In the genomic region with DNA sequence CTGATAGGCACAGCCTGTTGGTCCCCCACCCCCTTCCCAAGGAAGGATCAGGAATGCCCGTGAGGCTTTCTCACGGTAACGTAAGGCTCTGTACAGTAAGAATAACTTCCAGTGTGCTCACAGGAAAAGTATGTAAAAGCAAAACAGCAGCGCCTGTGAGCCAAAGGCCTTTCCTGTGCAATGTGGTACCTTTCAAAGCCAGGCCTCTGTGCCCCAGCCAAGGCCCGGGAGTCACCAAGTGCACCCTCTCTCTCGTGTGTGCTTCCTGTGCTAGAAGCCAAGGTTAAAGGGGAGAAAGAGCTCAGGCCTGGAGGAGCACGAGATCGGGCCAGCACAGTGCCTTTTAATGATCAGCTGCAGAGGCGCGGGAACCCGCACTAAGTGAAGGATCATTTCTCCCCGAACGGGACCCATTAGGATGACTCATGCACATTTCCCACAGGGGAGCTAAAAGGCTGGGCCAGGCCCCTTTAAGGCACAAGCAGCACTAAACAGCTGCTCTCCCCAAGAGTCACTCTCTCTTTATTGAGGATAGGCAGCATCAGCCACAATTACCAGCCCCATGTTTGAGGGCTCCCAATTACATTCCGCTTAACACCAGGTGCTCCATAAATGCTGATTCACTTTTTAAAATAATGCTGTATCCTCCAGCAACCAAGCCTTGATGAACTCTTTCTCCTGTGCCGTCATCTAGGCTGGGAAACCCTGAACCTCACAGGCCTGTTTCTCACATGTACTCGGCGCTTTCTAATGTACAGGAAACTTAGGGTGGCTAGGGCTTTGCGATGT, we compare ENCODE assay signal across 8 cellular contexts. TPM values are rescaled to one million over a fixed set of nuclear protein-coding genes. Genes with fewer than 3 reads are reported as not detected.
A peak's percentile ranks its signal among the peaks of the same experiment; 100 is the strongest.
DNase-seq lines count a peak whose midpoint lies in the region; ATAC-seq and TF ChIP-seq lines count a peak whose summit lies in the region.

No MANE protein-coding gene starts in this region.

- WGBS in mesodermal cell (ENCODE audit: insufficient coverage in 2 of 2), 2 experiments: 64 to 75% methylated on average over 14 to 18 of the region's 18 CpGs

- peaks cover 62% of the 10 kb centered on the region for H3K4me1 ChIP-seq in mesodermal cell (ENCODE audit: control insufficient read depth, insufficient read depth, low read length, poor library complexity, severe bottlenecking)

- H3K36me3 ChIP-seq in mesodermal cell (ENCODE audit: control insufficient read depth, insufficient read depth, low read length): peaks cover 17% of the 10 kb centered on the region

- H3K27ac ChIP-seq in mesodermal cell (ENCODE audit: low read depth, low read length, severe bottlenecking): peak overlapping the region; percentile 98

- no peaks in the 10 kb centered on the region for H3K9me3 ChIP-seq in mesodermal cell (ENCODE audit: control insufficient read depth, low read length)

- no peak for TF ChIP-seq CTCF in cardiac fibroblast (IDR thresholded peaks at IDR 0.05; ENCODE audit: low read depth, low read length)

- DNase-seq in DMS79 treated with DMSO at 0.1 percent for 48 hours (lab: John Stamatoyannopoulos, UW) (peak; percentile 78), NCI-H1436 treated with DMSO at 0.1 percent for 48 hours (lab: John Stamatoyannopoulos, UW) (peak; percentile 94), cardiac fibroblast (ENCODE audit: low read depth in 2 of 2) (peak; percentile 90 to 97), mesenteric fat pad (ENCODE audit: low spot score) (no peak), DMS114 treated with DMSO at 0.1 percent for 48 hours (lab: John Stamatoyannopoulos, UW; ENCODE audit: unreplicated experiment) (no peak), left colon (no peak)
- DNase-seq in stimulated activated CD4-positive, alpha-beta T cell treated with anti-CD3 and anti-CD28 coated beads, Interleukin-12 subunit alpha, Interleukin-12 subunit beta, amount 100 ng/mL, for 4 hours: no peak

- no peak overlapping the region for H3K4me3 ChIP-seq in cardiac fibroblast (replicated peaks in 1 of 2; ENCODE audit: low read depth in 2 of 2, low read length in 2 of 2)
- peak overlapping the region; percentile 1 for H3K4me3 ChIP-seq in mesodermal cell (ENCODE audit: extremely low read depth, insufficient read depth, low read length, poor library complexity, severe bottlenecking)

- intact Hi-C loops in left colon (cut with DNase I, micrococcal nuclease): no loop called here

- no peak for ATAC-seq in left colon

RNA-seq across cellular contexts. Expression of a gene that starts 42.8 kb away (rescaled TPM):
- 16.0 TPM for polyA plus RNA-seq in mesodermal cell (2013, experiment 1 of 2)
- polyA plus RNA-seq in mesodermal cell (2013, experiment 2 of 2): 15.2 TPM
- total RNA-seq in mesenteric fat pad (19.3 TPM), left colon (10 to 100 TPM; 19.6 to 26.2 TPM)

Comparison
In these comparisons a context has a peak if more than half of its experiments do, and no peak if none do; other contexts are left out.
1. DNase-seq: peak in DMS79 treated with DMSO at 0.1 percent for 48 hours (single experiment), NCI-H1436 treated with DMSO at 0.1 percent for 48 hours (single experiment) and cardiac fibroblast (2 of 2); none in mesenteric fat pad (single experiment), stimulated activated CD4-positive, alpha-beta T cell treated with anti-CD3 and anti-CD28 coated beads, Interleukin-12 subunit alpha, Interleukin-12 subunit beta, amount 100 ng/mL, for 4 hours (single experiment), DMS114 treated with DMSO at 0.1 percent for 48 hours (single experiment) and left colon (0 of 2).